ENCODE assay signal across 27 cellular contexts in the genomic region with DNA sequence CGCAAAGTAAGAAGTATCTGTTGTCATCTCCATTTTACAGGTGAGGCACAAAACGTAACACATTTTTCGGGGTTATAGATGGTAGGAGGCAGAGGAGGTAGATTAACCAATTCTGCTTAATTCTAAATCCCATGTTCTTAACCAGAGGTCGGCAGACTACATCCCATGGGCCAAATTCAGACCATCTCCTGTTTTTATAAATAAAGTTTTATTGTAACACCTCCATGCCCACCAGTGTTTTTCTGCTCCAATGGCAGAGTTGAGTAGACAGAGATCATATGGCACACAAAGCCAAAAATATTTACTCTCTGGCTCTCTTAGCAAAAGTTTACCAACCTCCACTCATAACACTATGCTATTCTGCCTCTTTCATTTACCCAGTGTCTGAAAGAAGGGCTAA. TPM values are rescaled to one million over a fixed set of nuclear protein-coding genes. Genes with fewer than 3 reads are reported as not detected.
"Had no signal": no experiment of that assay in that cellular context is flagged by ENCODE, and none has a peak within 500 bp of the region (broad histone marks: within the 10 kb centered on the region; RNA-seq: fewer than 3 reads in every experiment).

No MANE protein-coding gene starts in this region.

- ATAC-seq: stimulated activated effector memory CD8-positive, alpha-beta T cell treated with anti-CD3 and anti-CD28 coated beads, Interleukin-12 subunit alpha, Interleukin-12 subunit beta, amount 100 ng/mL, for 72 hours; stimulated activated memory B cell treated with anti-CD40 and anti-IgM and Interleukin-4, amounts not matched to agents 10 μg/mL and 1 μg/mL and 100 μg/mL, for 72 hours; stimulated activated naive B cell treated with anti-CD40 and anti-IgM and Interleukin-4, amounts not matched to agents 10 μg/mL and 1 μg/mL and 100 μg/mL, for 72 hours; stimulated activated naive CD8-positive, alpha-beta T cell treated with anti-CD3 and anti-CD28 coated beads, Interleukin-15, amount 100 ng/mL, for 72 hours; stimulated activated naive CD8-positive, alpha-beta T cell treated with anti-CD3 and anti-CD28 coated beads, Interleukin-15, Interleukin-2, amounts not matched to agents 100 U/mL and 50 U/mL, for 24 hours; upper lobe of right lung had no signal

- FAIRE-seq: urothelium cell line had no signal

- H3K9me3 ChIP-seq: stomach, suprapubic skin, testis, thoracic aorta, thyroid gland, tibial artery, tibial nerve, transverse colon, upper lobe of left lung, upper lobe of right lung, uterus, vagina had no signal

- DNase-seq: stimulated activated CD4-positive, alpha-beta T cell treated with anti-CD3 and anti-CD28 coated beads, Interleukin-2, amount 100 ng/mL, for 48 hours; stimulated activated CD4-positive, alpha-beta T cell treated with anti-CD3 and anti-CD28 coated beads, Interleukin-4, amount 100 ng/mL, for 1 hour; stimulated activated CD4-positive, alpha-beta T cell treated with anti-CD3 and anti-CD28 coated beads, Interleukin-4, amount 100 ng/mL, for 24 hours; stimulated activated CD4-positive, alpha-beta T cell treated with anti-CD3 and anti-CD28 coated beads, Interleukin-4, amount 100 ng/mL, for 4 hours; stimulated activated CD8-positive, alpha-beta memory T cell treated with anti-CD3 and anti-CD28 coated beads, Interleukin-4, amount 100 ng/mL, for 48 hours; stimulated activated naive B cell treated with anti-CD40 and anti-IgM and Interleukin-4, amounts not matched to agents 10 μg/mL and 1 μg/mL and 100 μg/mL, for 72 hours; stimulated activated naive CD4-positive, alpha-beta T cell; stimulated activated naive CD4-positive, alpha-beta T cell treated with Interleukin-2 at 50 U/mL for 16 hours; stimulated activated naive CD8-positive, alpha-beta T cell treated with anti-CD3 and anti-CD28 coated beads, Interleukin-15, amount 100 ng/mL, for 72 hours; stimulated activated naive CD8-positive, alpha-beta T cell treated with anti-CD3 and anti-CD28 coated beads, Interleukin-15, Interleukin-2, amounts not matched to agents 100 U/mL and 50 U/mL, for 24 hours; stomach; substantia nigra; testis; thyroid gland; tibial artery; transverse colon; trophoblast cell; upper lobe of left lung; upper lobe of right lung; uterus had no signal

- H3K27me3 ChIP-seq: stomach, testis, thyroid gland, tibial nerve, transverse colon, upper lobe of left lung, vagina had no signal

- H3K27ac ChIP-seq: stomach, suprapubic skin, testis, thoracic aorta, thyroid gland, tibial artery, tibial nerve, upper lobe of left lung, upper lobe of right lung, uterus, vagina had no signal

- H3K4me3 ChIP-seq: stomach, suprapubic skin, testis, thoracic aorta, thyroid gland, tibial artery, tibial nerve, transverse colon, upper lobe of left lung, upper lobe of right lung, uterus, vagina had no signal

- H3K4me1 ChIP-seq: testis, thyroid gland, upper lobe of right lung, uterus, vagina had no signal

- H3K36me3 ChIP-seq: stomach, suprapubic skin, thoracic aorta, thyroid gland, tibial artery, tibial nerve, transverse colon, upper lobe of left lung, upper lobe of right lung, uterus, vagina had no signal

RNA-seq across cellular contexts. Expression of gene FHAD1, which starts 30.9 kb away (rescaled TPM):
- total RNA-seq: vagina had no signal
